In genomic region chr9:68595868-68596267, GRCh38 we compare ENCODE assay signal across 20 cellular contexts. TPM values are rescaled to one million over a fixed set of nuclear protein-coding genes. Genes with fewer than 3 reads are reported as not detected.
A peak's percentile ranks its signal among the peaks of the same experiment; 100 is the strongest.
DNase-seq lines count a peak whose midpoint lies in the region; ATAC-seq and TF ChIP-seq lines count a peak whose summit lies in the region.
"Had no signal": no experiment of that assay in that cellular context is flagged by ENCODE, and none has a peak within 500 bp of the region (broad histone marks: within the 10 kb centered on the region; RNA-seq: fewer than 3 reads in every experiment).

No MANE protein-coding gene starts in this region.

- H3K4ac ChIP-seq in neuronal stem cell (ENCODE audit: low read length): no peak overlapping the region

- ATAC-seq in WTC11: peak; percentile 65
- no peak for ATAC-seq in GM19324 (IDR thresholded peaks at IDR 0.05; ENCODE audit: low FRiP score, unreplicated experiment)
- ATAC-seq: GM12878, HCT116, K562 had no signal

- peaks cover 4 to 11% of the 10 kb centered on the region in 2 donors for H3K9me3 ChIP-seq in neuronal stem cell (replicated peaks in 1 of 2; ENCODE audit: control insufficient read depth in 2 of 2, insufficient read depth in 1 of 2, low read depth in 1 of 2, low read length in 2 of 2)

- H2BK120ac ChIP-seq in neuronal stem cell (ENCODE audit: low read depth, low read length): no peak overlapping the region

- peak overlapping the region; percentile 44 for H3K9ac ChIP-seq in neuronal stem cell (ENCODE audit: low read depth, low read length, poor library complexity)
- H3K9ac ChIP-seq: BLaER1, GM23248 had no signal

- H3K27me3 ChIP-seq in neuronal stem cell (ENCODE audit: control insufficient read depth in 3 of 3, insufficient read depth in 3 of 3, low read depth in 1 of 3, low read length in 3 of 3): no peaks in the 10 kb centered on the region
- H3K27me3 ChIP-seq: BLaER1 had no signal

- DNase-seq in WTC11 (ENCODE audit: low spot score) (no peak), iPS-NIHi11 (ENCODE audit: low spot score) (peak; percentile 20), neuronal stem cell (ENCODE audit: low spot score) (no peak), NCI-H446 (lab: John Stamatoyannopoulos, UW) (no peak)
- no peak for DNase-seq in activated CD4-positive, CD25-positive, alpha-beta regulatory T cell treated with anti-CD3 and anti-CD28 coated beads, Interleukin-2, amount 50 U/mL, for 72 hours
- DNase-seq: ACHN; CD4-positive, alpha-beta memory T cell; DMS153; DMS79 treated with DMSO at 0.1 percent for 48 hours; GM23248; H7; HFFc6; IMR-90 had no signal

- no peak overlapping the region for H3K27ac Mint-ChIP-seq in WTC11
- H3K27ac Mint-ChIP-seq: CD4-positive, alpha-beta memory T cell; HFFc6 had no signal

- no peak overlapping the region for H4K8ac ChIP-seq in neuronal stem cell (ENCODE audit: low read depth, low read length)

- H3K4me1 ChIP-seq in neuronal stem cell (ENCODE audit: control insufficient read depth in 2 of 2, insufficient read depth in 1 of 2, low read depth in 1 of 2, low read length in 2 of 2): peaks cover 5 to 6% of the 10 kb centered on the region in 2 donors

- H3K4me3 ChIP-seq in neuronal stem cell (ENCODE audit: low read length in 2 of 2): no peak overlapping the region
- H3K4me3 ChIP-seq: BLaER1, GM12878, GM23248, K562 had no signal

- peak overlapping the region; percentile 34 for H2AFZ ChIP-seq in neuronal stem cell (ENCODE audit: low read length)
- H2AFZ ChIP-seq: GM23248 had no signal

- H3K14ac ChIP-seq in neuronal stem cell (ENCODE audit: low read length): peak overlapping the region; percentile 94

- no peak for TF ChIP-seq CTCF in WTC11 (IDR thresholded peaks at IDR 0.05)

- H3K18ac ChIP-seq in neuronal stem cell (ENCODE audit: low read length): peak overlapping the region; percentile 76

- H2BK15ac ChIP-seq in neuronal stem cell (ENCODE audit: low read length): no peak overlapping the region

- H3K36me3 ChIP-seq in neuronal stem cell (replicated peaks in 1 of 2; ENCODE audit: control insufficient read depth in 2 of 2, insufficient read depth in 2 of 2, low read length in 2 of 2): no peaks in the 10 kb centered on the region
- H3K36me3 ChIP-seq: BLaER1 had no signal

- H2BK5ac ChIP-seq in neuronal stem cell (ENCODE audit: low read length): no peak overlapping the region

- peaks cover 13% of the 10 kb centered on the region; the same call in 1 of the 2 replicates for H3K4me1 Mint-ChIP-seq in WTC11
- H3K4me1 Mint-ChIP-seq: CD14-positive monocyte; CD4-positive, alpha-beta memory T cell had no signal

- peak overlapping the region; percentile 10 for H2AK5ac ChIP-seq in neuronal stem cell (ENCODE audit: low read depth, low read length)

- H3K27ac ChIP-seq in neuronal stem cell (replicated peaks; ENCODE audit: low read length): no peak overlapping the region
- H3K27ac ChIP-seq: BLaER1, GM23248 had no signal

- no CpG with 5 or more reads among the region's 3 CpGs for WGBS in neuronal stem cell (ENCODE audit: extremely low coverage in 2 of 2, insufficient read length in 2 of 2, insufficient replicate concordance in 1 of 2), 2 donors

- peaks cover 9% of the 10 kb centered on the region for H3K36me3 Mint-ChIP-seq in WTC11
- H3K36me3 Mint-ChIP-seq: CD14-positive monocyte; CD4-positive, alpha-beta memory T cell had no signal

- no peak overlapping the region for H3K4me2 ChIP-seq in neuronal stem cell (ENCODE audit: insufficient read depth, low read length, poor library complexity, severe bottlenecking)
- H3K4me2 ChIP-seq: BLaER1 had no signal

- no peak overlapping the region for H3K4me3 Mint-ChIP-seq in WTC11
- H3K4me3 Mint-ChIP-seq: CD14-positive monocyte; CD4-positive, alpha-beta memory T cell; HFFc6 had no signal

- POLR2A ChIA-PET in WTC11 (lab: Charles Lee): interaction anchor here (0.6 kb wide), 1 partner anchor 523 kb away, joined by 4 read pairs; no protein-coding TSS in a partner anchor

- CTCF ChIA-PET in WTC11 (lab: Charles Lee): interaction anchor here (0.5 to 1.4 kb wide), 5 partner anchors 12 to 379 kb away, joined by 3 to 8 read pairs (median 4); no protein-coding TSS in a partner anchor

- no peak overlapping the region for H4K91ac ChIP-seq in neuronal stem cell (ENCODE audit: low read depth, low read length, poor library complexity)

- no peaks in the 10 kb centered on the region for H3K79me1 ChIP-seq in neuronal stem cell (ENCODE audit: low read depth, low read length)

- H2BK12ac ChIP-seq in neuronal stem cell (ENCODE audit: low read length): no peak overlapping the region

- peaks cover 19% of the 10 kb centered on the region for H3K9me3 Mint-ChIP-seq in WTC11

- no peaks in the 10 kb centered on the region; the same call in 1 of the 2 replicates for H3K27me3 Mint-ChIP-seq in WTC11 (ENCODE audit: low read depth)

- no peak overlapping the region for H3K23ac ChIP-seq in neuronal stem cell (ENCODE audit: low read depth, low read length, poor library complexity)

TF ChIP-seq in WTC11, 78 proteins besides CTCF, POLR2A, EP300 and RAD21:
- TF ChIP-seq ZNF512 (CRISPR knock-in tag; IDR thresholded peaks at IDR 0.05; ENCODE audit: borderline replicate concordance) (no peak), USF2 (CRISPR knock-in tag; IDR thresholded peaks at IDR 0.05) (no peak), TEAD4 (CRISPR knock-in tag; IDR thresholded peaks at IDR 0.05) (no peak), HMGA2 (CRISPR knock-in tag; IDR thresholded peaks at IDR 0.05) (no peak), TP53 (CRISPR knock-in tag; IDR thresholded peaks at IDR 0.05) (no peak), GTF2I (CRISPR knock-in tag; conservative IDR thresholded peaks at IDR 0.05) (no peak), SMAD3 (CRISPR knock-in tag; IDR thresholded peaks at IDR 0.05; ENCODE audit: borderline replicate concordance) (no peak), FOXP1 (CRISPR knock-in tag; IDR thresholded peaks at IDR 0.05; ENCODE audit: borderline replicate concordance) (no peak), ELF4 (CRISPR knock-in tag; IDR thresholded peaks at IDR 0.05; ENCODE audit: low read depth) (no peak), ZSCAN18 (CRISPR knock-in tag; IDR thresholded peaks at IDR 0.05) (no peak), SOX15 (CRISPR knock-in tag; IDR thresholded peaks at IDR 0.05) (no peak), TEAD1 (CRISPR knock-in tag; IDR thresholded peaks at IDR 0.05) (no peak), ESRRA (CRISPR knock-in tag; IDR thresholded peaks at IDR 0.05; ENCODE audit: borderline replicate concordance) (no peak), ZNF121 (CRISPR knock-in tag; IDR thresholded peaks at IDR 0.05) (no peak), E2F4 (CRISPR knock-in tag; IDR thresholded peaks at IDR 0.05; ENCODE audit: borderline replicate concordance, low read depth) (no peak), OVOL2 (CRISPR knock-in tag; IDR thresholded peaks at IDR 0.05; ENCODE audit: borderline replicate concordance) (no peak), ZNF396 (CRISPR knock-in tag; IDR thresholded peaks at IDR 0.05; ENCODE audit: borderline replicate concordance) (no peak)

RNA-seq across cellular contexts. Expression of gene TMEM252, which starts 55.2 kb away (rescaled TPM):
- not detected in 3 replicates for total RNA-seq in WTC11 (2021)
- not detected for polyA plus RNA-seq in neuronal stem cell (2013, experiment 1 of 2)
- not detected for polyA plus RNA-seq in neuronal stem cell (2013, experiment 2 of 2)
- total RNA-seq: CD4-positive, alpha-beta memory T cell; G401; GM12878; GM23248; H7; HFFc6; IMR-90; K562 had no signal
- polyA plus RNA-seq: CD14-positive monocyte; CD4-positive, alpha-beta memory T cell; GM12878; GM23248; IMR-90; K562 had no signal
